ENCODE assay signal across 2 cellular contexts in the genomic region with DNA sequence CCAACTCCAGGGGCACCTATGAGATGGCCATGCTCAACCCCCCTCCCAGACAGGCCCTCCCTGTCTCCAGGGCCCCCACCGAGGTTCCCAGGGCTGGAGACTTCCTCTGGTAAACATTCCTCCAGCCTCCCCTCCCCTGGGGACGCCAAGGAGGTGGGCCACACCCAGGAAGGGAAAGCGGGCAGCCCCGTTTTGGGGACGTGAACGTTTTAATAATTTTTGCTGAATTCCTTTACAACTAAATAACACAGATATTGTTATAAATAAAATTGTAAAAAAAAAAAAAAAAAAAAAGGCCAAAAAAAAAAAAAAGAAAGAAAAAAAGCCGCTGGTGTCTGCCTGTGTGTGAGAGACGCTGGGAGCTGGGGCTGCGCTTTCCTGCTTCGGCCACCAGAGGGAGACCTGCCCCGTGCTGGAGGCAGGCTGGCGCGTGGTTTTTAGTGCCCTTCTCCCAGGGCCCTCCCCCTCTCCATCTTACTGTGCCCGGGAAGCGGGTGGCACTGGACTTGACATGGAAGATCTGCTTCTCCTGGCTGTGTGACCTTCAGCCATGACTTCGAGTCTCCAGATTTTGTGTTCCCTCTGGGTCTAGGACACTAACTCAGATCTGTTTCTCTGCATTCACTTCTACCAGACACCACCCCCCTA.
TF ChIP-seq lines count a peak whose summit lies in the region.

No MANE protein-coding gene starts in this region.

TF ChIP-seq in IMR-90, 13 proteins besides CTCF, POLR2A, EP300 and RAD21:
- TF ChIP-seq, protein P1, sequence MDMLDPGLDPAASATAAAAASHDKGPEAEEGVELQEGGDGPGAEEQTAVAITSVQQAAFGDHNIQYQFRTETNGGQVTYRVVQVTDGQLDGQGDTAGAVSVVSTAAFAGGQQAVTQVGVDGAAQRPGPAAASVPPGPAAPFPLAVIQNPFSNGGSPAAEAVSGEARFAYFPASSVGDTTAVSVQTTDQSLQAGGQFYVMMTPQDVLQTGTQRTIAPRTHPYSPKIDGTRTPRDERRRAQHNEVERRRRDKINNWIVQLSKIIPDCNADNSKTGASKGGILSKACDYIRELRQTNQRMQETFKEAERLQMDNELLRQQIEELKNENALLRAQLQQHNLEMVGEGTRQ (IDR thresholded peaks at IDR 0.05; ENCODE audit: low read depth, low read length) = no peak
- TF ChIP-seq RCOR1 (IDR thresholded peaks at IDR 0.05; ENCODE audit: insufficient replicate concordance, low read length) (no peak), CEBPB (IDR thresholded peaks at IDR 0.05; ENCODE audit: low read depth, low read length) (no peak), SMC3 (IDR thresholded peaks at IDR 0.05; ENCODE audit: low read depth, low read length) (peak; percentile 88), BHLHE40 (IDR thresholded peaks at IDR 0.05; ENCODE audit: low read depth, low read length) (peak; percentile 28; the same call in 1 of the 2 replicates), FOS (IDR thresholded peaks at IDR 0.05; ENCODE audit: low read depth, low read length) (no peak), RFX5 (IDR thresholded peaks at IDR 0.05; ENCODE audit: low read depth, low read length) (no peak), MXI1 (IDR thresholded peaks at IDR 0.05; ENCODE audit: borderline replicate concordance, low read depth, low read length) (peak; percentile 79), MAZ (IDR thresholded peaks at IDR 0.05; ENCODE audit: borderline replicate concordance, low read depth, low read length) (peak; percentile 67; the same call in 1 of the 2 replicates), CHD1 (IDR thresholded peaks at IDR 0.05; ENCODE audit: low read depth, low read length) (no peak; the same call in 1 of the 2 replicates)
- TF ChIP-seq, protein P2, sequence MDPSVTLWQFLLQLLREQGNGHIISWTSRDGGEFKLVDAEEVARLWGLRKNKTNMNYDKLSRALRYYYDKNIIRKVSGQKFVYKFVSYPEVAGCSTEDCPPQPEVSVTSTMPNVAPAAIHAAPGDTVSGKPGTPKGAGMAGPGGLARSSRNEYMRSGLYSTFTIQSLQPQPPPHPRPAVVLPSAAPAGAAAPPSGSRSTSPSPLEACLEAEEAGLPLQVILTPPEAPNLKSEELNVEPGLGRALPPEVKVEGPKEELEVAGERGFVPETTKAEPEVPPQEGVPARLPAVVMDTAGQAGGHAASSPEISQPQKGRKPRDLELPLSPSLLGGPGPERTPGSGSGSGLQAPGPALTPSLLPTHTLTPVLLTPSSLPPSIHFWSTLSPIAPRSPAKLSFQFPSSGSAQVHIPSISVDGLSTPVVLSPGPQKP (IDR thresholded peaks at IDR 0.05; ENCODE audit: borderline replicate concordance, low read depth, low read length) = no peak

TF ChIP-seq in endothelial cell of umbilical vein, 7 proteins besides CTCF, POLR2A, EP300 and RAD21:
- TF ChIP-seq MYC (IDR thresholded peaks at IDR 0.05; ENCODE audit: low read depth, low read length) = peak; percentile 75
- no peak for TF ChIP-seq JUN (IDR thresholded peaks at IDR 0.05; ENCODE audit: borderline replicate concordance, insufficient read depth, insufficient read length, low read depth)
- no peak for TF ChIP-seq GATA2 (IDR thresholded peaks at IDR 0.05; ENCODE audit: insufficient read depth, insufficient read length, low read depth, low read length)
- TF ChIP-seq POLR2AphosphoS5 (IDR thresholded peaks at IDR 0.05; ENCODE audit: insufficient read depth, low read depth, low read length) = no peak
- TF ChIP-seq EZH2 (IDR thresholded peaks at IDR 0.05; ENCODE audit: borderline replicate concordance, low read depth, low read length, severe bottlenecking) = no peak
- TF ChIP-seq, protein P3, sequence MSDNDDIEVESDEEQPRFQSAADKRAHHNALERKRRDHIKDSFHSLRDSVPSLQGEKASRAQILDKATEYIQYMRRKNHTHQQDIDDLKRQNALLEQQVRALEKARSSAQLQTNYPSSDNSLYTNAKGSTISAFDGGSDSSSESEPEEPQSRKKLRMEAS (IDR thresholded peaks at IDR 0.05; ENCODE audit: insufficient read depth, insufficient read length) = peak; percentile 35
- TF ChIP-seq FOS (IDR thresholded peaks at IDR 0.05; ENCODE audit: borderline replicate concordance, insufficient read depth, low read length) = no peak
